Comparison of ENCODE assay signal across 13 cellular contexts in the genomic region with DNA sequence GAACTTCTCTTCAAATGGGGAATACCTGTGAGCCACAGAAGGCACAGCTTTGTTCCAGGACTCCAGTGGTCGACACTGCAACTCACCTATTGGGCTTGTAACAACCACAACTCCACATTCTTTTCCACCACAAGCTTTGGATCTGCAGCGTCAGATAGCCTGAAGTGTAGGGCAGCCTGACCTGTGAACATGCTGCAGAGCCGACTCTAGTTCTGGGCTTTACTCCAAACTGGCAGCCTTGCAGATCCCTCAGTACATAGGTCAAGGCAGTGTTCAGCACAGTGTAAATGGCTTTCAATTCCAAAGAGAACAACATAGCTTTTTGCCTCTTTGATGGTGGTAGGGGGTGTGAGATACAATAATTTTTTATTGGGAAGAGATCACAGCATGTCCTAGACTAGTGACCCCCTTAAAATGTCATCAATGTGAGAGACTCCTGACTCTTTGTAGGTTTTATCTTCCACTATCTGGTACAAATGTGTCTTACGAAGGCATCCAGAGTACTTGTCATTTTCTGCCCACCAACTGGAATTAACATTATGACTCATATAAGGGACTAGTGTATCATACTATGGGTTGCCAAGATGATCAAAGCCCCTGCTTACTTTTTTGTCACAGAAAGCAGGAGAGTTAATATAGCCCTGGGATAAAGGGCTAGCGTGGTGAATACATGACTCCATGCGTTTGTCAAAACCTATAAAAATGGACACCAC.
DNase-seq lines count a peak whose midpoint lies in the region; ATAC-seq and TF ChIP-seq lines count a peak whose summit lies in the region.
"Had no signal": no experiment of that assay in that cellular context is flagged by ENCODE, and none has a peak within 500 bp of the region (broad histone marks: within the 10 kb centered on the region; RNA-seq: fewer than 3 reads in every experiment).

No MANE protein-coding gene starts in this region.

- H3K27ac Mint-ChIP-seq in stimulated activated naive CD8-positive, alpha-beta T cell treated with anti-CD3 and anti-CD28 coated beads, Interleukin-15, amount 100 ng/mL, for 72 hours = no peak overlapping the region
- H3K27ac Mint-ChIP-seq in activated CD4-positive, alpha-beta T cell treated with anti-CD3 and anti-CD28 coated beads, Interleukin-2, amount 10 ng/mL, durations not matched to agents 7 days and 5 days = no peak overlapping the region
- H3K27ac Mint-ChIP-seq: activated naive CD8-positive, alpha-beta T cell treated with anti-CD3 and anti-CD28 coated beads, Interleukin-2, amount 10 ng/mL, durations not matched to agents 7 days and 5 days; B cell; stimulated activated naive B cell treated with anti-CD40 and anti-IgM and Interleukin-4, amounts not matched to agents 10 μg/mL and 1 μg/mL and 100 μg/mL, for 72 hours had no signal

- H3K9me3 ChIP-seq in SJCRH30 (replicated peaks) = peaks cover under 1% of the 10 kb centered on the region; the same call in 1 of the 2 replicates

- H3K4me3 ChIP-seq in fibroblast of mammary gland (ENCODE audit: control insufficient read depth, low read depth, low read length) (no peak overlapping the region), SJCRH30 (no peak overlapping the region)

- peaks cover 12% of the 10 kb centered on the region for H3K27me3 ChIP-seq in SJCRH30

- POLR2A ChIA-PET in activated CD4-positive, alpha-beta T cell treated with anti-CD3 and anti-CD28 coated beads, Interleukin-2, amount 10 ng/mL, durations not matched to agents 7 days and 5 days (lab: Charles Lee) = interaction anchor here (0.6 kb wide), 1 partner anchor 39 kb away, joined by 3 read pairs; no protein-coding TSS in a partner anchor

- H3K4me1 ChIP-seq in SJCRH30 = no peaks in the 10 kb centered on the region

- H3K4me3 Mint-ChIP-seq in stimulated activated naive CD8-positive, alpha-beta T cell treated with anti-CD3 and anti-CD28 coated beads, Interleukin-15, amount 100 ng/mL, for 72 hours = no peak overlapping the region
- H3K4me3 Mint-ChIP-seq in activated CD4-positive, alpha-beta T cell treated with anti-CD3 and anti-CD28 coated beads, Interleukin-2, amount 10 ng/mL, durations not matched to agents 7 days and 5 days = no peak overlapping the region
- H3K4me3 Mint-ChIP-seq: activated naive CD8-positive, alpha-beta T cell treated with anti-CD3 and anti-CD28 coated beads, Interleukin-2, amount 10 ng/mL, durations not matched to agents 7 days and 5 days; B cell; stimulated activated naive B cell treated with anti-CD40 and anti-IgM and Interleukin-4, amounts not matched to agents 10 μg/mL and 1 μg/mL and 100 μg/mL, for 72 hours had no signal

- TF ChIP-seq CTCF in fibroblast of mammary gland (conservative IDR thresholded peaks at IDR 0.05; ENCODE audit: control insufficient read depth, insufficient read depth, low read depth, low read length) (no peak), omental fat pad (IDR thresholded peaks at IDR 0.05) (no peak)

- peaks cover 30% of the 10 kb centered on the region for H3K27me3 Mint-ChIP-seq in stimulated activated naive CD8-positive, alpha-beta T cell treated with anti-CD3 and anti-CD28 coated beads, Interleukin-15, amount 100 ng/mL, for 72 hours
- H3K27me3 Mint-ChIP-seq in activated CD4-positive, alpha-beta T cell treated with anti-CD3 and anti-CD28 coated beads, Interleukin-2, amount 10 ng/mL, durations not matched to agents 7 days and 5 days = peaks cover 9% of the 10 kb centered on the region

- CTCF ChIA-PET in activated CD4-positive, alpha-beta T cell treated with anti-CD3 and anti-CD28 coated beads, Interleukin-2, amount 10 ng/mL, durations not matched to agents 7 days and 5 days (lab: Charles Lee) = no interaction called here

- peaks cover 0 to 5% of the 10 kb centered on the region in 2 donors for H3K9me3 Mint-ChIP-seq in stimulated activated naive CD8-positive, alpha-beta T cell treated with anti-CD3 and anti-CD28 coated beads, Interleukin-15, amount 100 ng/mL, for 72 hours
- H3K9me3 Mint-ChIP-seq in activated CD4-positive, alpha-beta T cell treated with anti-CD3 and anti-CD28 coated beads, Interleukin-2, amount 10 ng/mL, durations not matched to agents 7 days and 5 days = peaks cover under 1% of the 10 kb centered on the region
- H3K9me3 Mint-ChIP-seq: activated naive CD8-positive, alpha-beta T cell treated with anti-CD3 and anti-CD28 coated beads, Interleukin-2, amount 10 ng/mL, durations not matched to agents 7 days and 5 days had no signal

- H3K36me3 ChIP-seq in SJCRH30 = no peaks in the 10 kb centered on the region

- no peak for DNase-seq in stimulated activated naive CD8-positive, alpha-beta T cell treated with anti-CD3 and anti-CD28 coated beads, Interleukin-15, Interleukin-2, amounts not matched to agents 100 U/mL and 50 U/mL, for 24 hours
- no peak for DNase-seq in stimulated activated naive CD8-positive, alpha-beta T cell treated with anti-CD3 and anti-CD28 coated beads, Interleukin-15, amount 100 ng/mL, for 72 hours
- DNase-seq in fibroblast of mammary gland (ENCODE audit: low read depth) (peak; percentile 98), omental fat pad (ENCODE audit: low spot score) (no peak), SJCRH30 (no peak), DMS53 treated with DMSO at 0.1 percent for 48 hours (lab: John Stamatoyannopoulos, UW; ENCODE audit: unreplicated experiment) (no peak)
- no peak for DNase-seq in stimulated activated CD8-positive, alpha-beta memory T cell treated with anti-CD3 and anti-CD28 coated beads, Interleukin-4, amount 100 ng/mL, for 48 hours
- DNase-seq in activated CD4-positive, alpha-beta T cell treated with anti-CD3 and anti-CD28 coated beads, Interleukin-2, amount 10 ng/mL, durations not matched to agents 7 days and 5 days = no peak
- DNase-seq: activated naive CD8-positive, alpha-beta T cell treated with anti-CD3 and anti-CD28 coated beads, Interleukin-2, amount 10 ng/mL, durations not matched to agents 7 days and 5 days; NCI-H345; stimulated activated naive B cell treated with anti-CD40 and anti-IgM and Interleukin-4, amounts not matched to agents 10 μg/mL and 1 μg/mL and 100 μg/mL, for 72 hours had no signal

- H3K36me3 Mint-ChIP-seq in activated CD4-positive, alpha-beta T cell treated with anti-CD3 and anti-CD28 coated beads, Interleukin-2, amount 10 ng/mL, durations not matched to agents 7 days and 5 days (ENCODE audit: low read depth) = no peaks in the 10 kb centered on the region
- H3K36me3 Mint-ChIP-seq: activated naive CD8-positive, alpha-beta T cell treated with anti-CD3 and anti-CD28 coated beads, Interleukin-2, amount 10 ng/mL, durations not matched to agents 7 days and 5 days; stimulated activated naive B cell treated with anti-CD40 and anti-IgM and Interleukin-4, amounts not matched to agents 10 μg/mL and 1 μg/mL and 100 μg/mL, for 72 hours had no signal

- H3K4me1 Mint-ChIP-seq in stimulated activated naive CD8-positive, alpha-beta T cell treated with anti-CD3 and anti-CD28 coated beads, Interleukin-15, amount 100 ng/mL, for 72 hours = no peaks in the 10 kb centered on the region
- no peaks in the 10 kb centered on the region for H3K4me1 Mint-ChIP-seq in activated CD4-positive, alpha-beta T cell treated with anti-CD3 and anti-CD28 coated beads, Interleukin-2, amount 10 ng/mL, durations not matched to agents 7 days and 5 days
- H3K4me1 Mint-ChIP-seq: activated naive CD8-positive, alpha-beta T cell treated with anti-CD3 and anti-CD28 coated beads, Interleukin-2, amount 10 ng/mL, durations not matched to agents 7 days and 5 days; B cell; stimulated activated naive B cell treated with anti-CD40 and anti-IgM and Interleukin-4, amounts not matched to agents 10 μg/mL and 1 μg/mL and 100 μg/mL, for 72 hours had no signal

- peak; percentile 73 for ATAC-seq in stimulated activated naive CD8-positive, alpha-beta T cell treated with anti-CD3 and anti-CD28 coated beads, Interleukin-15, Interleukin-2, amounts not matched to agents 100 U/mL and 50 U/mL, for 24 hours
- ATAC-seq in stimulated activated naive CD8-positive, alpha-beta T cell treated with anti-CD3 and anti-CD28 coated beads, Interleukin-15, amount 100 ng/mL, for 72 hours = no peak
- peak; percentile 63 for ATAC-seq in omental fat pad (ENCODE audit: low FRiP score)
- ATAC-seq: stimulated activated naive B cell treated with anti-CD40 and anti-IgM and Interleukin-4, amounts not matched to agents 10 μg/mL and 1 μg/mL and 100 μg/mL, for 72 hours had no signal

- H3K27ac ChIP-seq in SJCRH30 = no peak overlapping the region
- H3K27ac ChIP-seq: VCaP had no signal
